Comparison of ENCODE assay signal across 8 cellular contexts in the genomic region with DNA sequence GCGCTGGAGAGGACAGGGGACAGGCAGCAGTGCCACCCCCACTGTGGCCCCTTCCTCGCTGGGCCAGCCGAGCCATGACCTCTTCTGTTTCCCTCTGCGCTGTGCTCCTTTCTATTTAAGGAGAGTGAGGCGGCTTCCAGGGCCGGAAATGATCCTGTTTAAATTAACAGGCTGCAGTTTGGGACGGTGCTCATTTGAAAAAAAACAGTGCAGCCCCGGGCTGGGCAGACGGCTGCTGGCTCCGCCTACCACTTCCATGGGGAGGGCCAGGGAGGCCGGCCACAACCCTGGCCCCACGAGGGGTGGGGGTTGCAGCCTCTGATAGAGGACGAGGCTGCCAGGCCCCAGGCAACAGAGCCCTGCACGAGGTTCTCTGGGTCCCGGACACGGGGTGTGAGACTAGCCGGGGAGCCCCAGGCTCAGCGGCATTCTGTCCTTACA. TPM values are rescaled to one million over a fixed set of nuclear protein-coding genes. Genes with fewer than 3 reads are reported as not detected.
DNase-seq lines count a peak whose midpoint lies in the region; ATAC-seq, FAIRE-seq and TF ChIP-seq lines count a peak whose summit lies in the region.
"Not testable (repeated sequence)": the region's sequence is repeated elsewhere in the genome, so short reads cannot be mapped to it uniquely, and the experiment has no call there.

No MANE protein-coding gene starts in this region.

- DNase-seq in AG09309 (ENCODE audit: low read depth) = not testable (repeated sequence)
- DNase-seq in HFF-Myc (ENCODE audit: extremely low read depth, low read depth) (peak; percentile 31), T1000 (lab: John Stamatoyannopoulos, UW) (peak; percentile 30), colonic mucosa (peak; percentile 45), foreskin melanocyte (peak; percentile 82), left colon (peak; percentile 29 to 68), pancreas (peak in 3 of 6 donors; percentile 10 to 48 (median 15)), testis (peak; percentile 42)

- not testable (repeated sequence) for H3K9ac ChIP-seq in colonic mucosa (ENCODE audit: low read depth in 2 of 2, low read length in 2 of 2)

- FAIRE-seq in pancreas (lab: Jason Lieb, UNC) = not testable (repeated sequence)

- H3K36me3 ChIP-seq in colonic mucosa; pancreas; testis (ENCODE audit: low read depth, missing control alignments): not testable (repeated sequence)

- H3K9me3 ChIP-seq in colonic mucosa, pancreas, testis: not testable (repeated sequence)

- not testable (repeated sequence) for TF ChIP-seq CTCF in AG09309 (IDR thresholded peaks at IDR 0.05; ENCODE audit: control insufficient read depth, insufficient read depth, low read depth, low read length, missing control alignments); HFF-Myc (IDR thresholded peaks at IDR 0.05; ENCODE audit: low read depth, low read length, missing control alignments); colonic mucosa (IDR thresholded peaks at IDR 0.05); pancreas (IDR thresholded peaks at IDR 0.05); testis (IDR thresholded peaks at IDR 0.05)

- ATAC-seq in left colon = not testable (repeated sequence)
- ATAC-seq in pancreas = peak in 3 of 4 donors; percentile 3 to 14 (median 12)

- H3K4me1 ChIP-seq in colonic mucosa, pancreas: not testable (repeated sequence)
- peaks cover 28% of the 10 kb centered on the region for H3K4me1 ChIP-seq in testis

- WGBS in pancreas, 2 donors = 62 to 70% methylated on average over 15 to 18 of the region's 18 CpGs
- 19 to 34% methylated on average over 14 to 18 of the region's 18 CpGs for WGBS in testis, 2 donors

- intact Hi-C loops in colonic mucosa (cut with DNase I); left colon (cut with DNase I, micrococcal nuclease); pancreas (cut with DNase I); testis (cut with DNase I; ENCODE audit: low total_unique reads): not testable (repeated sequence)

- H3K4me3 ChIP-seq in AG09309 (ENCODE audit: control insufficient read depth, low read depth, low read length) = peak overlapping the region; percentile 16
- H3K4me3 ChIP-seq in HFF-Myc (replicated peaks; ENCODE audit: low read depth, low read length) = peak overlapping the region; percentile 26
- H3K4me3 ChIP-seq in colonic mucosa, pancreas, testis: not testable (repeated sequence)

- TF ChIP-seq POLR2A in testis (IDR thresholded peaks at IDR 0.05) = not testable (repeated sequence)

- H3K27me3 ChIP-seq in colonic mucosa, pancreas, testis: not testable (repeated sequence)

- peak overlapping the region; percentile 40 for H3K27ac ChIP-seq in colonic mucosa
- H3K27ac ChIP-seq in pancreas = not testable (repeated sequence)
- H3K27ac ChIP-seq in testis = peak overlapping the region; percentile 50 to 69

RNA-seq across cellular contexts. Expression of a gene that starts 50.1 kb away (rescaled TPM):
- total RNA-seq in colonic mucosa = 10 to 100 TPM; 26.8 to 28.6 TPM
- total RNA-seq in left colon = 10 to 100 TPM; 25.7 to 26.9 TPM
- 10 to 100 TPM in 4 of 6 donors, 1 to 10 TPM in 2; 7.1 to 12.1 (median 10.6) TPM for total RNA-seq in pancreas
- polyA plus RNA-seq in pancreas = 10 to 100 TPM in 1 of 2 donors, 1 to 10 TPM in 1; 6.2 to 12.7 TPM
- 10 to 100 TPM; 44.3 to 50.1 TPM for total RNA-seq in testis
- polyA plus RNA-seq in testis (ENCODE audit: insufficient read depth, low read depth, low replicate concordance) = 31.0 TPM
